In the genomic region with DNA sequence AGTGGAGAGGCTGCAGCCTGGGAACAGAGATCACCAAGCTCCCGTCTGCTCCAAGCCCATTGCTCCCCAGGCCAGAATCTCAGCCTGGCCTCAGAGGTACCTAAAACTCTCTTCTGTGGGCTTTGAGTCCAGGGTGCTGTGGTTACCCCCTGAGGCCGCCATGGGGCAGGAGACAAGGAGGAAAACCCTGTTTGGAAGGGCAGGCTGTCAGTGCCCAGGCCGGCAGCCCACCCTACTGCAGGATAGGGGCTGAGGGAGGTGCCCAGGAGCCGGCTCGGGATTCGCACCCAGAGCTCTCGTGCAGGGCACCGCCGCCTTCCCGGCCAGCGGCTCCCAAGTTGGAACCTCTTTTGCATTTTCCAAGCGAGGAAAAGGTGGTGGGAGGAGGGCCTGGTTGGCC, we compare ENCODE assay signal across 1 cellular context.
TF ChIP-seq lines count a peak whose summit lies in the region.

No MANE protein-coding gene starts in this region.

TF ChIP-seq in SK-N-SH treated with all-trans-retinoic acid at 6 μM for 48 hours, 23 proteins besides CTCF, POLR2A, EP300 and RAD21:
- no peak for TF ChIP-seq PATZ1 (CRISPR knock-in tag; IDR thresholded peaks at IDR 0.05; ENCODE audit: borderline replicate concordance)
- no peak for TF ChIP-seq ZC3H10 (CRISPR knock-in tag; IDR thresholded peaks at IDR 0.05)
- TF ChIP-seq ISL1 (CRISPR knock-in tag; IDR thresholded peaks at IDR 0.05): no peak
- no peak for TF ChIP-seq ARNTL (CRISPR knock-in tag; IDR thresholded peaks at IDR 0.05; ENCODE audit: borderline replicate concordance, low read depth)
- TF ChIP-seq ZFP3 (CRISPR knock-in tag; IDR thresholded peaks at IDR 0.05): no peak
- TF ChIP-seq ZNF8 (CRISPR knock-in tag; IDR thresholded peaks at IDR 0.05): no peak
- TF ChIP-seq, protein P1, sequence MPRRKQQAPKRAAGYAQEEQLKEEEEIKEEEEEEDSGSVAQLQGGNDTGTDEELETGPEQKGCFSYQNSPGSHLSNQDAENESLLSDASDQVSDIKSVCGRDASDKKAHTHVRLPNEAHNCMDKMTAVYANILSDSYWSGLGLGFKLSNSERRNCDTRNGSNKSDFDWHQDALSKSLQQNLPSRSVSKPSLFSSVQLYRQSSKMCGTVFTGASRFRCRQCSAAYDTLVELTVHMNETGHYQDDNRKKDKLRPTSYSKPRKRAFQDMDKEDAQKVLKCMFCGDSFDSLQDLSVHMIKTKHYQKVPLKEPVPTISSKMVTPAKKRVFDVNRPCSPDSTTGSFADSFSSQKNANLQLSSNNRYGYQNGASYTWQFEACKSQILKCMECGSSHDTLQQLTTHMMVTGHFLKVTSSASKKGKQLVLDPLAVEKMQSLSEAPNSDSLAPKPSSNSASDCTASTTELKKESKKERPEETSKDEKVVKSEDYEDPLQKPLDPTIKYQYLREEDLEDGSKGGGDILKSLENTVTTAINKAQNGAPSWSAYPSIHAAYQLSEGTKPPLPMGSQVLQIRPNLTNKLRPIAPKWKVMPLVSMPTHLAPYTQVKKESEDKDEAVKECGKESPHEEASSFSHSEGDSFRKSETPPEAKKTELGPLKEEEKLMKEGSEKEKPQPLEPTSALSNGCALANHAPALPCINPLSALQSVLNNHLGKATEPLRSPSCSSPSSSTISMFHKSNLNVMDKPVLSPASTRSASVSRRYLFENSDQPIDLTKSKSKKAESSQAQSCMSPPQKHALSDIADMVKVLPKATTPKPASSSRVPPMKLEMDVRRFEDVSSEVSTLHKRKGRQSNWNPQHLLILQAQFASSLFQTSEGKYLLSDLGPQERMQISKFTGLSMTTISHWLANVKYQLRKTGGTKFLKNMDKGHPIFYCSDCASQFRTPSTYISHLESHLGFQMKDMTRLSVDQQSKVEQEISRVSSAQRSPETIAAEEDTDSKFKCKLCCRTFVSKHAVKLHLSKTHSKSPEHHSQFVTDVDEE (CRISPR knock-in tag; IDR thresholded peaks at IDR 0.05): no peak
- TF ChIP-seq SNAI2 (CRISPR knock-in tag; IDR thresholded peaks at IDR 0.05): no peak
- no peak for TF ChIP-seq TOX (CRISPR knock-in tag; IDR thresholded peaks at IDR 0.05; ENCODE audit: borderline replicate concordance)
- no peak for TF ChIP-seq OSR1 (CRISPR knock-in tag; IDR thresholded peaks at IDR 0.05)
- no peak for TF ChIP-seq GLIS3 (CRISPR knock-in tag; IDR thresholded peaks at IDR 0.05)
- no peak for TF ChIP-seq BACH2 (CRISPR knock-in tag; IDR thresholded peaks at IDR 0.05; ENCODE audit: borderline replicate concordance)
- TF ChIP-seq, protein P2, sequence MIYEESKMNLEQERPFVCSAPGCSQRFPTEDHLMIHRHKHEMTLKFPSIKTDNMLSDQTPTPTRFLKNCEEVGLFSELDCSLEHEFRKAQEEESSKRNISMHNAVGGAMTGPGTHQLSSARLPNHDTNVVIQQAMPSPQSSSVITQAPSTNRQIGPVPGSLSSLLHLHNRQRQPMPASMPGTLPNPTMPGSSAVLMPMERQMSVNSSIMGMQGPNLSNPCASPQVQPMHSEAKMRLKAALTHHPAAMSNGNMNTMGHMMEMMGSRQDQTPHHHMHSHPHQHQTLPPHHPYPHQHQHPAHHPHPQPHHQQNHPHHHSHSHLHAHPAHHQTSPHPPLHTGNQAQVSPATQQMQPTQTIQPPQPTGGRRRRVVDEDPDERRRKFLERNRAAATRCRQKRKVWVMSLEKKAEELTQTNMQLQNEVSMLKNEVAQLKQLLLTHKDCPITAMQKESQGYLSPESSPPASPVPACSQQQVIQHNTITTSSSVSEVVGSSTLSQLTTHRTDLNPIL (CRISPR knock-in tag; IDR thresholded peaks at IDR 0.05; ENCODE audit: low read depth): no peak
- no peak for TF ChIP-seq ZNF565 (CRISPR knock-in tag; conservative IDR thresholded peaks at IDR 0.05; ENCODE audit: low read depth)
- TF ChIP-seq, protein P3, sequence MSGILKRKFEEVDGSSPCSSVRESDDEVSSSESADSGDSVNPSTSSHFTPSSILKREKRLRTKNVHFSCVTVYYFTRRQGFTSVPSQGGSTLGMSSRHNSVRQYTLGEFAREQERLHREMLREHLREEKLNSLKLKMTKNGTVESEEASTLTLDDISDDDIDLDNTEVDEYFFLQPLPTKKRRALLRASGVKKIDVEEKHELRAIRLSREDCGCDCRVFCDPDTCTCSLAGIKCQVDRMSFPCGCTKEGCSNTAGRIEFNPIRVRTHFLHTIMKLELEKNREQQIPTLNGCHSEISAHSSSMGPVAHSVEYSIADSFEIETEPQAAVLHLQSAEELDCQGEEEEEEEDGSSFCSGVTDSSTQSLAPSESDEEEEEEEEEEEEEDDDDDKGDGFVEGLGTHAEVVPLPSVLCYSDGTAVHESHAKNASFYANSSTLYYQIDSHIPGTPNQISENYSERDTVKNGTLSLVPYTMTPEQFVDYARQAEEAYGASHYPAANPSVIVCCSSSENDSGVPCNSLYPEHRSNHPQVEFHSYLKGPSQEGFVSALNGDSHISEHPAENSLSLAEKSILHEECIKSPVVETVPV (CRISPR knock-in tag; IDR thresholded peaks at IDR 0.05): no peak
- TF ChIP-seq ZNF70 (CRISPR knock-in tag; IDR thresholded peaks at IDR 0.05): no peak
